Comparison of ENCODE assay signal across 17 cellular contexts in genomic region chrX:44456685-44457084, GRCh38.
DNase-seq lines count a peak whose midpoint lies in the region; ATAC-seq and TF ChIP-seq lines count a peak whose summit lies in the region.
"Had no signal": no experiment of that assay in that cellular context is flagged by ENCODE, and none has a peak within 500 bp of the region (broad histone marks: within the 10 kb centered on the region; RNA-seq: fewer than 3 reads in every experiment).

No MANE protein-coding gene starts in this region.

- no peak overlapping the region for H3K9ac ChIP-seq in GM23248
- H3K9ac ChIP-seq: BLaER1 treated with 17β-estradiol and CSF1 and Interleukin-3, amounts not matched to agents 10 nM and 100 nM had no signal

- peak; percentile 40 for DNase-seq in KBM-7
- peak; percentile 5 for DNase-seq in RPMI7951 (ENCODE audit: low read depth)
- DNase-seq in epithelial cell of esophagus (ENCODE audit: low read depth) = peak; percentile 85
- peak; percentile 17 for DNase-seq in glomerular visceral epithelial cell (ENCODE audit: extremely low spot score)
- no peak for DNase-seq in GM23248
- no peak for DNase-seq in activated T-helper 1 cell treated with anti-CD3 and anti-CD28 coated beads, Interleukin-12 subunit alpha, Interleukin-12 subunit beta, Interleukin-2, Interleukin-4 antibody, amounts not matched to agents 30 ng/mL and 10 ng/mL and 1 ng/mL, durations not matched to agents 14 hours and 24 hours and 36 hours (ENCODE audit: low spot score)
- no peak for DNase-seq in activated effector memory CD4-positive, alpha-beta T cell treated with Interleukin-2 at 50 U/mL for 16 hours
- DNase-seq: Calu3; CD8-positive, alpha-beta T cell; DMS79 treated with DMSO at 0.1 percent for 48 hours; HCEC 1CT; IMR-90 had no signal

- no peak for TF ChIP-seq CTCF in epithelial cell of esophagus (IDR thresholded peaks at IDR 0.05; ENCODE audit: insufficient read depth, low read depth, low read length, missing control alignments)

- H3K36me3 ChIP-seq in GM23248 (ENCODE audit: low read depth) = no peaks in the 10 kb centered on the region
- H3K36me3 ChIP-seq: BLaER1 treated with 17β-estradiol and CSF1 and Interleukin-3, amounts not matched to agents 10 nM and 100 nM had no signal

- in situ Hi-C loops in KBM-7 (cut with MboI; ENCODE audit: low pct_unique_long_range_greater_than_20kb, low sequenced_read_pairs) (no loop called here), GM23248 (cut with MboI) (no loop called here)

- no peaks in the 10 kb centered on the region for H3K9me3 ChIP-seq in GM23248 (ENCODE audit: low read depth)

- H3K27ac Mint-ChIP-seq in activated T-helper 1 cell treated with anti-CD3 and anti-CD28 coated beads, Interleukin-12 subunit alpha, Interleukin-12 subunit beta, Interleukin-2, Interleukin-4 antibody, amounts not matched to agents 30 ng/mL and 10 ng/mL and 1 ng/mL, durations not matched to agents 14 hours and 24 hours and 36 hours = no peak overlapping the region
- H3K27ac Mint-ChIP-seq: B cell; CD8-positive, alpha-beta T cell; GM23338 had no signal

- no peak overlapping the region for H2AFZ ChIP-seq in GM23248
- H2AFZ ChIP-seq: GM23338 had no signal

- 26 to 33% methylated on average over 4 of the region's 4 CpGs for WGBS in GM23248 (ENCODE audit: low coverage in 1 of 2, low lambda C conversion rate in 2 of 2, missing lambda C conversion rate in 2 of 2), 2 experiments

- no peaks in the 10 kb centered on the region for H3K79me2 ChIP-seq in GM23248 (ENCODE audit: insufficient read depth)

- intact Hi-C loops in activated T-helper 1 cell treated with anti-CD3 and anti-CD28 coated beads, Interleukin-12 subunit alpha, Interleukin-12 subunit beta, Interleukin-2, Interleukin-4 antibody, amounts not matched to agents 30 ng/mL and 10 ng/mL and 1 ng/mL, durations not matched to agents 14 hours and 24 hours and 36 hours (cut with micrococcal nuclease) = no loop called here

- H3K9me3 Mint-ChIP-seq in activated T-helper 1 cell treated with anti-CD3 and anti-CD28 coated beads, Interleukin-12 subunit alpha, Interleukin-12 subunit beta, Interleukin-2, Interleukin-4 antibody, amounts not matched to agents 30 ng/mL and 10 ng/mL and 1 ng/mL, durations not matched to agents 14 hours and 24 hours and 36 hours = no peaks in the 10 kb centered on the region
- H3K9me3 Mint-ChIP-seq: CD8-positive, alpha-beta T cell; GM23338 had no signal

- no peaks in the 10 kb centered on the region for H4K20me1 ChIP-seq in GM23248 (ENCODE audit: insufficient read depth)
- H4K20me1 ChIP-seq: BLaER1 treated with 17β-estradiol and CSF1 and Interleukin-3, amounts not matched to agents 10 nM and 100 nM had no signal

- H3K27me3 Mint-ChIP-seq in activated T-helper 1 cell treated with anti-CD3 and anti-CD28 coated beads, Interleukin-12 subunit alpha, Interleukin-12 subunit beta, Interleukin-2, Interleukin-4 antibody, amounts not matched to agents 30 ng/mL and 10 ng/mL and 1 ng/mL, durations not matched to agents 14 hours and 24 hours and 36 hours (ENCODE audit: insufficient read depth) = no peaks in the 10 kb centered on the region
- H3K27me3 Mint-ChIP-seq: B cell had no signal

- no peak overlapping the region for H3K27ac ChIP-seq in GM23248
- H3K27ac ChIP-seq: BLaER1 treated with 17β-estradiol and CSF1 and Interleukin-3, amounts not matched to agents 10 nM and 100 nM; HL-60 had no signal

- no peak overlapping the region for H3K4me3 ChIP-seq in epithelial cell of esophagus (ENCODE audit: low read length)
- H3K4me3 ChIP-seq in GM23248 = no peak overlapping the region
- H3K4me3 ChIP-seq: BLaER1 treated with 17β-estradiol and CSF1 and Interleukin-3, amounts not matched to agents 10 nM and 100 nM; GM23338 had no signal

- no peak overlapping the region for H3K4me3 Mint-ChIP-seq in activated T-helper 1 cell treated with anti-CD3 and anti-CD28 coated beads, Interleukin-12 subunit alpha, Interleukin-12 subunit beta, Interleukin-2, Interleukin-4 antibody, amounts not matched to agents 30 ng/mL and 10 ng/mL and 1 ng/mL, durations not matched to agents 14 hours and 24 hours and 36 hours
- H3K4me3 Mint-ChIP-seq: B cell; CD8-positive, alpha-beta T cell; GM23338 had no signal

- no peaks in the 10 kb centered on the region for H3K4me1 Mint-ChIP-seq in activated T-helper 1 cell treated with anti-CD3 and anti-CD28 coated beads, Interleukin-12 subunit alpha, Interleukin-12 subunit beta, Interleukin-2, Interleukin-4 antibody, amounts not matched to agents 30 ng/mL and 10 ng/mL and 1 ng/mL, durations not matched to agents 14 hours and 24 hours and 36 hours (ENCODE audit: low read depth)
- H3K4me1 Mint-ChIP-seq: B cell, GM23338 had no signal

- H3K36me3 Mint-ChIP-seq in activated T-helper 1 cell treated with anti-CD3 and anti-CD28 coated beads, Interleukin-12 subunit alpha, Interleukin-12 subunit beta, Interleukin-2, Interleukin-4 antibody, amounts not matched to agents 30 ng/mL and 10 ng/mL and 1 ng/mL, durations not matched to agents 14 hours and 24 hours and 36 hours (ENCODE audit: low read depth) = no peaks in the 10 kb centered on the region
- H3K36me3 Mint-ChIP-seq: CD8-positive, alpha-beta T cell had no signal

- H3K27me3 ChIP-seq in GM23248 (replicated peaks; ENCODE audit: insufficient read depth) = no peaks in the 10 kb centered on the region
- H3K27me3 ChIP-seq: BLaER1 treated with 17β-estradiol and CSF1 and Interleukin-3, amounts not matched to agents 10 nM and 100 nM had no signal

- no peaks in the 10 kb centered on the region for H3K4me1 ChIP-seq in GM23248 (ENCODE audit: insufficient read depth)

- ATAC-seq in GM18907 (IDR thresholded peaks at IDR 0.05; ENCODE audit: unreplicated experiment) = no peak
- ATAC-seq: CD8-positive, alpha-beta T cell; GM23338 had no signal

- H3K9me2 ChIP-seq in GM23248 (ENCODE audit: insufficient read depth) = no peaks in the 10 kb centered on the region

- no peaks in the 10 kb centered on the region for H3F3A ChIP-seq in GM23248 (ENCODE audit: insufficient read depth)

- H3K4me2 ChIP-seq in GM23248 (ENCODE audit: unreplicated experiment) = no peak overlapping the region
- H3K4me2 ChIP-seq: BLaER1 treated with 17β-estradiol and CSF1 and Interleukin-3, amounts not matched to agents 10 nM and 100 nM; GM23338 had no signal

Comparison
In these comparisons a context has a peak if more than half of its experiments do, and no peak if none do; other contexts are left out.
1. DNase-seq: peak in KBM-7 (single experiment), RPMI7951 (single experiment), epithelial cell of esophagus (single experiment) and glomerular visceral epithelial cell (single experiment); none in GM23248 (single experiment), activated T-helper 1 cell treated with anti-CD3 and anti-CD28 coated beads, Interleukin-12 subunit alpha, Interleukin-12 subunit beta, Interleukin-2, Interleukin-4 antibody, amounts not matched to agents 30 ng/mL and 10 ng/mL and 1 ng/mL, durations not matched to agents 14 hours and 24 hours and 36 hours (single experiment) and activated effector memory CD4-positive, alpha-beta T cell treated with Interleukin-2 at 50 U/mL for 16 hours (single experiment).